ENCODE assay signal across 8 cellular contexts in genomic region chr22:37309221-37310074, GRCh38. TPM values are rescaled to one million over a fixed set of nuclear protein-coding genes. Genes with fewer than 3 reads are reported as not detected.
DNase-seq lines count a peak whose midpoint lies in the region; ATAC-seq and TF ChIP-seq lines count a peak whose summit lies in the region.

No MANE protein-coding gene starts in this region.

- CTCF ChIA-PET in Panc1 (lab: Charles Lee): interaction anchor here (0.5 kb wide), 1 partner anchor 166 kb away, joined by 4 read pairs; no protein-coding TSS in a partner anchor

- ATAC-seq in Panc1 (peak; percentile 30), body of pancreas (no peak)
- ATAC-seq in stimulated activated memory B cell treated with anti-CD40 and anti-IgM and Interleukin-4, amounts not matched to agents 10 μg/mL and 1 μg/mL and 100 μg/mL, for 72 hours: peak; percentile 29

- POLR2A ChIA-PET in Panc1 (lab: Charles Lee): no interaction called here

- peak overlapping the region; percentile 87 for H3K27ac Mint-ChIP-seq in activated naive CD4-positive, alpha-beta T cell treated with anti-CD3 and anti-CD28 coated beads, Interleukin-2, amount 50 U/mL, for 24 hours
- H3K27ac Mint-ChIP-seq in stimulated activated memory B cell treated with anti-CD40 and anti-IgM and Interleukin-4, amounts not matched to agents 10 μg/mL and 1 μg/mL and 100 μg/mL, for 72 hours: peak overlapping the region; percentile 96

- H3K27ac ChIP-seq in Panc1 (ENCODE audit: low read length) (peak overlapping the region; percentile 79), body of pancreas (no peak overlapping the region)

- peaks cover 89% of the 10 kb centered on the region for H3K4me1 Mint-ChIP-seq in activated naive CD4-positive, alpha-beta T cell treated with anti-CD3 and anti-CD28 coated beads, Interleukin-2, amount 50 U/mL, for 24 hours
- peaks cover 89% of the 10 kb centered on the region for H3K4me1 Mint-ChIP-seq in stimulated activated memory B cell treated with anti-CD40 and anti-IgM and Interleukin-4, amounts not matched to agents 10 μg/mL and 1 μg/mL and 100 μg/mL, for 72 hours

- H3K4me1 ChIP-seq in Panc1 (ENCODE audit: control insufficient read depth, insufficient read depth, low read length) (peaks cover 55% of the 10 kb centered on the region), body of pancreas (peaks cover 16% of the 10 kb centered on the region), BE2C (peaks cover 12% of the 10 kb centered on the region)

- H3K9me3 Mint-ChIP-seq in activated naive CD4-positive, alpha-beta T cell treated with anti-CD3 and anti-CD28 coated beads, Interleukin-2, amount 50 U/mL, for 24 hours: no peaks in the 10 kb centered on the region
- H3K9me3 Mint-ChIP-seq in stimulated activated memory B cell treated with anti-CD40 and anti-IgM and Interleukin-4, amounts not matched to agents 10 μg/mL and 1 μg/mL and 100 μg/mL, for 72 hours: no peaks in the 10 kb centered on the region

- 69 to 83% methylated on average over 18 to 24 of the region's 25 CpGs for WGBS in body of pancreas, 2 donors

- H3K36me3 ChIP-seq in Panc1 (ENCODE audit: control insufficient read depth, insufficient read depth, low read length) (no peaks in the 10 kb centered on the region), body of pancreas (replicated peaks in 1 of 2; ENCODE audit: insufficient read depth in 1 of 2, low read depth in 2 of 2) (no peaks in the 10 kb centered on the region), BE2C (no peaks in the 10 kb centered on the region)

- BruUV-seq in Panc1 (replicated peaks; lab: Mats Ljungman, UMichigan): no TSS peak

- H3K36me3 Mint-ChIP-seq in activated naive CD4-positive, alpha-beta T cell treated with anti-CD3 and anti-CD28 coated beads, Interleukin-2, amount 50 U/mL, for 24 hours: peaks cover 4% of the 10 kb centered on the region
- peaks cover 13% of the 10 kb centered on the region for H3K36me3 Mint-ChIP-seq in stimulated activated memory B cell treated with anti-CD40 and anti-IgM and Interleukin-4, amounts not matched to agents 10 μg/mL and 1 μg/mL and 100 μg/mL, for 72 hours

- no peak for TF ChIP-seq POLR2A in body of pancreas (IDR thresholded peaks at IDR 0.05)

- in situ Hi-C loops in Panc1 (cut with HindIII; ENCODE audit: low pct_unique_long_range_greater_than_20kb, low sequenced_read_pairs): no loop called here

- intact Hi-C loops in Panc1 (cut with micrococcal nuclease; ENCODE audit: unreplicated experiment) (no loop called here), body of pancreas (cut with DNase I) (no loop called here)

- peak overlapping the region; percentile 70 for H3K4me3 Mint-ChIP-seq in activated naive CD4-positive, alpha-beta T cell treated with anti-CD3 and anti-CD28 coated beads, Interleukin-2, amount 50 U/mL, for 24 hours
- H3K4me3 Mint-ChIP-seq in stimulated activated memory B cell treated with anti-CD40 and anti-IgM and Interleukin-4, amounts not matched to agents 10 μg/mL and 1 μg/mL and 100 μg/mL, for 72 hours: peak overlapping the region; percentile 25

- H3K9me3 ChIP-seq in Panc1 (ENCODE audit: control insufficient read depth, insufficient read depth, low read depth, low read length): no peaks in the 10 kb centered on the region
- no peaks in the 10 kb centered on the region for H3K9me3 ChIP-seq in body of pancreas
- no peaks in the 10 kb centered on the region for H3K9me3 ChIP-seq in BE2C

- DNase-seq in NOMO-1 treated with dmso at 0.1 percent for 144 hours (lab: John Stamatoyannopoulos, UW; ENCODE audit: unreplicated experiment) (peak; percentile 16), NOMO-1 treated with DMSO at 0.1 percent for 48 hours (lab: John Stamatoyannopoulos, UW; ENCODE audit: unreplicated experiment) (no peak), Panc1 (ENCODE audit: low read depth, low spot score) (no peak), body of pancreas (no peak), NCI-H2029 (lab: John Stamatoyannopoulos, UW) (no peak), BE2C (no peak)

- H3K27me3 ChIP-seq in Panc1 (ENCODE audit: control insufficient read depth, insufficient read depth, low read length): no peaks in the 10 kb centered on the region
- no peaks in the 10 kb centered on the region for H3K27me3 ChIP-seq in body of pancreas
- no peaks in the 10 kb centered on the region for H3K27me3 ChIP-seq in BE2C

- TF ChIP-seq CTCF in Panc1 (IDR thresholded peaks at IDR 0.05): no peak
- no peak for TF ChIP-seq CTCF in body of pancreas (IDR thresholded peaks at IDR 0.05)
- no peak for TF ChIP-seq CTCF in BE2C (IDR thresholded peaks at IDR 0.05; ENCODE audit: low read depth, low read length)

- H3K4me3 ChIP-seq in Panc1 (ENCODE audit: low read depth in 2 of 2, low read length in 2 of 2): no peak overlapping the region
- H3K4me3 ChIP-seq in body of pancreas: no peak overlapping the region
- H3K4me3 ChIP-seq in BE2C (ENCODE audit: low read depth, low read length): no peak overlapping the region

- no peaks in the 10 kb centered on the region for H3K27me3 Mint-ChIP-seq in activated naive CD4-positive, alpha-beta T cell treated with anti-CD3 and anti-CD28 coated beads, Interleukin-2, amount 50 U/mL, for 24 hours
- no peaks in the 10 kb centered on the region for H3K27me3 Mint-ChIP-seq in stimulated activated memory B cell treated with anti-CD40 and anti-IgM and Interleukin-4, amounts not matched to agents 10 μg/mL and 1 μg/mL and 100 μg/mL, for 72 hours

RNA-seq across cellular contexts. Expression of gene CYTH4, which starts 27.1 kb away (rescaled TPM):
- 1.3 TPM for total RNA-seq in Panc1 (2021; ENCODE audit: unreplicated experiment)
- 1.6 TPM for polyA plus RNA-seq in Panc1 (2012; ENCODE audit: insufficient read length)
- total RNA-seq in body of pancreas: 1 to 10 TPM; 2.3 to 7.9 TPM
- polyA plus RNA-seq in BE2C (2012; ENCODE audit: insufficient read depth, insufficient read length, low read depth): 0.99 TPM
